In the genomic region with DNA sequence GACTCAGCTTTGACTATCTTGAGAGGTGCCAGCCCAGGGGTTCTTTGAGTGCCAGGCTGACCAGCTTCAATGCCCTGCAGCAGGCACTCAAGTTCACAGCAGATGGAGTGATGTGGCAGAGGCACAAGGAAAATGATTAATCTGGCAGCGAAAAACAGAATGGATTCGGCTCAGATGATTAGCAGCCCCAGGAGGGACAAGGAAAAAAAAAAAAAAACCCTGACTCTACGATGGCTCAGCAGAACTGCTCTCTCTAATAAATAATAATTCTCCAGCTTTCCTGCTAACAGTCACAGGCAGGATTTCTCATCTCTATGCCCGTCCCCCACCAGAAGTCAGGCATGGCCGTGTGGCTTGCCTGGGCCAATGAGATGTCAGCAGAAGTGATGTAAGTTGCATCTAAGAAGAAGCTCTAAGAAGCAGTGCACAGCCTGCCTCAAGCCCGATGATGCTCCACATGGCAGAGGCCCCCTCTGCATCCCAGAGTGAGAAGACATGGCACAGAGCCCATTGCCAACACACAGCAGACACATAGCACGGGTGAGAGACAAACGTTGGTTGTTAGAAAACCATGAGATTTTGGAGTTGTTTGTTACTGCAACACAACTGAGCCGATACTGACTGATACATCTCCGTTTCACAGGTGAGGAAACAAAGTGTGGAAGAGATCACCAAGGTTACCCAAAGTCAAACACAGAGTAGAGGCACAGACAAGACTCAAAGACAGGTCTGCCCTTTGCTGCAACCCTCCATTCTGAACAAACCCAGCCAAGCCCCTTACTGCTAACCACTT, we compare ENCODE assay signal across 10 cellular contexts.
DNase-seq lines count a peak whose midpoint lies in the region; ATAC-seq and TF ChIP-seq lines count a peak whose summit lies in the region.
"Had no signal": no experiment of that assay in that cellular context is flagged by ENCODE, and none has a peak within 500 bp of the region (broad histone marks: within the 10 kb centered on the region; RNA-seq: fewer than 3 reads in every experiment).

No MANE protein-coding gene starts in this region.

- no peak overlapping the region for H3K4me3 Mint-ChIP-seq in osteocyte (ENCODE audit: unreplicated experiment)

- TF ChIP-seq CTCF in epithelial cell of esophagus (IDR thresholded peaks at IDR 0.05; ENCODE audit: insufficient read depth, low read depth, low read length, missing control alignments) (no peak), osteocyte (IDR thresholded peaks at IDR 0.05) (no peak)

- no peaks in the 10 kb centered on the region for H3K36me3 Mint-ChIP-seq in osteocyte (ENCODE audit: unreplicated experiment)

- H3K4me3 ChIP-seq in epithelial cell of esophagus (ENCODE audit: low read length): no peak overlapping the region
- H3K4me3 ChIP-seq: cardiac muscle cell had no signal

- H3K27ac Mint-ChIP-seq in osteocyte (ENCODE audit: unreplicated experiment): peak overlapping the region; percentile 54

- peak; percentile 82 for DNase-seq in DMS 273 (lab: John Stamatoyannopoulos, UW; ENCODE audit: unreplicated experiment)
- peak; percentile 95 for DNase-seq in NCI-H446 treated with DMSO at 0.1 percent for 48 hours (lab: John Stamatoyannopoulos, UW)
- peak; percentile 44 for DNase-seq in epithelial cell of esophagus (ENCODE audit: low read depth)
- DNase-seq in osteocyte (ENCODE audit: extremely low spot score, unreplicated experiment): no peak
- DNase-seq in mesenteric fat pad (ENCODE audit: low spot score): no peak
- no peak for DNase-seq in SKM-1 (lab: John Stamatoyannopoulos, UW; ENCODE audit: unreplicated experiment)
- DNase-seq: NCI-H1930 had no signal

- H3K27me3 Mint-ChIP-seq in osteocyte (ENCODE audit: unreplicated experiment): no peaks in the 10 kb centered on the region

- H3K4me1 Mint-ChIP-seq in osteocyte (ENCODE audit: unreplicated experiment): peaks cover 33% of the 10 kb centered on the region

- H3K9me3 Mint-ChIP-seq in osteocyte (ENCODE audit: unreplicated experiment): peaks cover 5% of the 10 kb centered on the region

- ATAC-seq in HG03565 (IDR thresholded peaks at IDR 0.05; ENCODE audit: unreplicated experiment): no peak
- no peak for ATAC-seq in GM21515 (IDR thresholded peaks at IDR 0.05; ENCODE audit: unreplicated experiment)

Comparison
In these comparisons a context has a peak if more than half of its experiments do, and no peak if none do; other contexts are left out.
1. DNase-seq: peak in DMS 273 (single experiment), NCI-H446 treated with DMSO at 0.1 percent for 48 hours (single experiment) and epithelial cell of esophagus (single experiment); none in osteocyte (single experiment), mesenteric fat pad (single experiment) and SKM-1 (single experiment).